29 cellular contexts compared by ENCODE assay signal in the genomic region with DNA sequence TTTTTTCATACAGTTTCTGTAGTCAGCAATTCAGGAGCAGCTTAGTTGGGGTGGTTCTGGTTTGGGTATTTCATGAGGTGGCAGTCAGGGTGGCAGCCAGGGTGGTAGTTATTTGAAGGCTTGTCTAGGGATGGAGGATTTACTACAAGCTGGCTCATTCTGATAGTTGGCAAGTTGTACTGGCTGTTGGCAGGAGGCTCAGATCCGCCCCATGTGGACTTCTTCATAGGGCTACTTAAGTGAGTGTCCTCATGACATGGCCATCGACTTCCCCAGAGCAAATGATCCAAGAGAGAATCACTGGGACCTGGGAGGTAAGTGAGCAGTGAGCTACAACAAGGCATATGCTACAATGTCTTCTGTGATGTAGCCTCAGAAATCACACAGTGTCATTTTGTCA.
"Had no signal": no experiment of that assay in that cellular context is flagged by ENCODE, and none has a peak within 500 bp of the region (broad histone marks: within the 10 kb centered on the region; RNA-seq: fewer than 3 reads in every experiment).

No MANE protein-coding gene starts in this region.

- H3K9me3 ChIP-seq: ascending aorta, SJCRH30 had no signal

- H3K27me3 ChIP-seq: ascending aorta, cardiac muscle cell, SJCRH30 had no signal

- H3K4me3 ChIP-seq: ascending aorta, cardiac muscle cell, SJCRH30, SK-N-MC had no signal

- H3K4me3 Mint-ChIP-seq: activated CD4-positive, alpha-beta memory T cell treated with anti-CD3 and anti-CD28 coated beads, Interleukin-2, amount 10 ng/mL, durations not matched to agents 7 days and 5 days; activated naive CD4-positive, alpha-beta T cell treated with anti-CD3 and anti-CD28 coated beads, Interleukin-2, amount 50 U/mL, for 24 hours; activated naive CD8-positive, alpha-beta T cell treated with anti-CD3 and anti-CD28 coated beads, Interleukin-2, amount 10 ng/mL, durations not matched to agents 7 days and 5 days; activated T-cell treated with anti-CD3 and anti-CD28 coated beads, Interleukin-2, amount 50 U/mL, for 24 hours; central memory CD8-positive, alpha-beta T cell had no signal

- ATAC-seq: Panc1 had no signal

- H3K27ac Mint-ChIP-seq: activated CD4-positive, alpha-beta memory T cell treated with anti-CD3 and anti-CD28 coated beads, Interleukin-2, amount 10 ng/mL, durations not matched to agents 7 days and 5 days; activated naive CD4-positive, alpha-beta T cell treated with anti-CD3 and anti-CD28 coated beads, Interleukin-2, amount 50 U/mL, for 24 hours; activated naive CD8-positive, alpha-beta T cell treated with anti-CD3 and anti-CD28 coated beads, Interleukin-2, amount 10 ng/mL, durations not matched to agents 7 days and 5 days; activated T-cell treated with anti-CD3 and anti-CD28 coated beads, Interleukin-2, amount 50 U/mL, for 24 hours; activated T-helper 2 cell treated with anti-CD3 and anti-CD28 coated beads, Interferon-gamma antibody, Interleukin-2, Interleukin-4, amounts not matched to agents 10 μg/mL and 5 μg/mL and 100 μg/mL, durations not matched to agents 14 hours and 24 hours and 36 hours had no signal

- H3K27ac ChIP-seq: ascending aorta, cardiac muscle cell, SJCRH30, SK-N-MC, WERI-Rb-1 had no signal

- H3K36me3 ChIP-seq: ascending aorta, cardiac muscle cell, SJCRH30, WERI-Rb-1 had no signal

- H3K36me3 Mint-ChIP-seq: activated naive CD4-positive, alpha-beta T cell treated with anti-CD3 and anti-CD28 coated beads, Interleukin-2, amount 50 U/mL, for 24 hours; activated naive CD8-positive, alpha-beta T cell treated with anti-CD3 and anti-CD28 coated beads, Interleukin-2, amount 10 ng/mL, durations not matched to agents 7 days and 5 days had no signal

- DNase-seq: activated CD4-positive, alpha-beta memory T cell treated with anti-CD3 and anti-CD28 coated beads, Interleukin-2, amount 10 ng/mL, durations not matched to agents 7 days and 5 days; activated CD4-positive, alpha-beta T cell treated with anti-CD3 and anti-CD28 coated beads for 1 hour; activated CD4-positive, alpha-beta T cell treated with anti-CD3 and anti-CD28 coated beads for 48 hours; activated CD4-positive, CD25-positive, alpha-beta regulatory T cell; activated CD8-positive, alpha-beta memory T cell treated with anti-CD3 and anti-CD28 coated beads for 24 hours; activated gamma-delta T cell; activated naive CD4-positive, alpha-beta T cell treated with Interleukin-2 at 50 U/mL for 16 hours; activated naive CD8-positive, alpha-beta T cell treated with anti-CD3 and anti-CD28 coated beads, Interleukin-2, amount 10 ng/mL, durations not matched to agents 7 days and 5 days; activated T-cell treated with anti-CD3 and anti-CD28 coated beads, Interleukin-2, amount 50 U/mL, for 24 hours; amygdala; NCI-H1105; NCI-H1417 treated with DMSO at 0.1 percent for 48 hours; NCI-H1930; NCI-H2081 treated with DMSO at 0.1 percent for 48 hours; NCI-H226; NCI-H510A treated with DMSO at 0.1 percent for 48 hours; NCI-H526 treated with DMSO at 0.1 percent for 48 hours; NCI-H774; SHP77; SJCRH30; T1000; WERI-Rb-1 had no signal

- H3K4me1 ChIP-seq: ascending aorta, SJCRH30 had no signal

- H3K9me3 Mint-ChIP-seq: activated CD4-positive, alpha-beta memory T cell treated with anti-CD3 and anti-CD28 coated beads, Interleukin-2, amount 10 ng/mL, durations not matched to agents 7 days and 5 days; activated naive CD4-positive, alpha-beta T cell treated with anti-CD3 and anti-CD28 coated beads, Interleukin-2, amount 50 U/mL, for 24 hours; activated naive CD8-positive, alpha-beta T cell treated with anti-CD3 and anti-CD28 coated beads, Interleukin-2, amount 10 ng/mL, durations not matched to agents 7 days and 5 days; activated T-cell treated with anti-CD3 and anti-CD28 coated beads, Interleukin-2, amount 50 U/mL, for 24 hours; activated T-helper 2 cell treated with anti-CD3 and anti-CD28 coated beads, Interferon-gamma antibody, Interleukin-2, Interleukin-4, amounts not matched to agents 10 μg/mL and 5 μg/mL and 100 μg/mL, durations not matched to agents 14 hours and 24 hours and 36 hours; central memory CD8-positive, alpha-beta T cell had no signal

- H3K4me1 Mint-ChIP-seq: activated CD4-positive, alpha-beta memory T cell treated with anti-CD3 and anti-CD28 coated beads, Interleukin-2, amount 10 ng/mL, durations not matched to agents 7 days and 5 days; activated naive CD4-positive, alpha-beta T cell treated with anti-CD3 and anti-CD28 coated beads, Interleukin-2, amount 50 U/mL, for 24 hours; activated naive CD8-positive, alpha-beta T cell treated with anti-CD3 and anti-CD28 coated beads, Interleukin-2, amount 10 ng/mL, durations not matched to agents 7 days and 5 days; central memory CD8-positive, alpha-beta T cell had no signal
